13 cellular contexts compared by ENCODE assay signal in genomic region chr3:53235545-53235944, GRCh38. TPM values are rescaled to one million over a fixed set of nuclear protein-coding genes. Genes with fewer than 3 reads are reported as not detected.
A peak's percentile ranks its signal among the peaks of the same experiment; 100 is the strongest.
DNase-seq lines count a peak whose midpoint lies in the region; ATAC-seq, FAIRE-seq and TF ChIP-seq lines count a peak whose summit lies in the region.
"Had no signal": no experiment of that assay in that cellular context is flagged by ENCODE, and none has a peak within 500 bp of the region (broad histone marks: within the 10 kb centered on the region; RNA-seq: fewer than 3 reads in every experiment).

No MANE protein-coding gene starts in this region.

- FAIRE-seq in frontal cortex (lab: Jason Lieb, UNC), result no peak

- DNase-seq in SK-N-SH (no peak), endodermal cell (no peak), sigmoid colon (no peak), DMS53 treated with DMSO at 0.1 percent for 48 hours (lab: John Stamatoyannopoulos, UW; ENCODE audit: unreplicated experiment) (no peak), retina (no peak), frontal cortex (ENCODE audit: low spot score in 2 of 2) (no peak)
- DNase-seq: activated CD8-positive, alpha-beta memory T cell treated with anti-CD3 and anti-CD28 coated beads, Interleukin-2, amount 50 U/mL, for 48 hours; central memory CD4-positive, alpha-beta T cell; DND-41; NCI-H1436 treated with DMSO at 0.1 percent for 48 hours; NCI-H774 had no signal

- H3K4me2 ChIP-seq in SK-N-SH, result no peak overlapping the region
- no peak overlapping the region for H3K4me2 ChIP-seq in KMS-11

- H3K4me3 Mint-ChIP-seq in endodermal cell, result no peak overlapping the region

- no peaks in the 10 kb centered on the region for H3K27me3 Mint-ChIP-seq in endodermal cell (ENCODE audit: insufficient read depth)

- no peaks in the 10 kb centered on the region for H4K20me1 ChIP-seq in SK-N-SH (ENCODE audit: insufficient read depth)
- H4K20me1 ChIP-seq in KMS-11 (ENCODE audit: insufficient read depth), result no peaks in the 10 kb centered on the region

- TF ChIP-seq CTCF in SK-N-SH (IDR thresholded peaks at IDR 0.05), result no peak
- no peak for TF ChIP-seq CTCF in KMS-11 (conservative IDR thresholded peaks at IDR 0.05; ENCODE audit: low read depth, low read length)
- TF ChIP-seq CTCF in endodermal cell (conservative IDR thresholded peaks at IDR 0.05), result no peak
- TF ChIP-seq CTCF in sigmoid colon (IDR thresholded peaks at IDR 0.05), result no peak

- CTCF ChIA-PET in SK-N-SH (lab: Yijun Ruan, JAX), result interaction anchor here (1.2 to 1.3 kb wide), 2 partner anchors 9 to 16 kb away, joined by 3 read pairs; no protein-coding TSS in a partner anchor

- H3K9ac ChIP-seq in SK-N-SH (peak overlapping the region; percentile 24; the same call in 1 of the 2 replicates), KMS-11 (no peak overlapping the region), endodermal cell (ENCODE audit: extremely low read depth, low read length, poor library complexity, severe bottlenecking) (no peak overlapping the region)

- no peaks in the 10 kb centered on the region for H3K9me3 ChIP-seq in SK-N-SH
- no peaks in the 10 kb centered on the region for H3K9me3 ChIP-seq in endodermal cell (ENCODE audit: control insufficient read depth, low read length)
- no peaks in the 10 kb centered on the region for H3K9me3 ChIP-seq in sigmoid colon

- H3K4me1 Mint-ChIP-seq in endodermal cell, result peaks cover 2% of the 10 kb centered on the region

- no peak overlapping the region for H2AFZ ChIP-seq in SK-N-SH (ENCODE audit: low read depth)
- no peak overlapping the region for H2AFZ ChIP-seq in KMS-11 (ENCODE audit: low read depth)

- POLR2A ChIA-PET in SK-N-SH (lab: Yijun Ruan, JAX), result no interaction called here

- H3F3A ChIP-seq in SK-N-SH (replicated peaks; ENCODE audit: insufficient read depth), result peaks cover 39% of the 10 kb centered on the region

- H3K79me2 ChIP-seq in SK-N-SH (ENCODE audit: insufficient read depth) (peaks cover 48% of the 10 kb centered on the region), KMS-11 (ENCODE audit: insufficient read depth, low read depth) (no peaks in the 10 kb centered on the region)

- no peaks in the 10 kb centered on the region for H3K27me3 ChIP-seq in SK-N-SH (ENCODE audit: insufficient read depth)
- H3K27me3 ChIP-seq in KMS-11 (ENCODE audit: insufficient read depth, low read depth), result no peaks in the 10 kb centered on the region
- H3K27me3 ChIP-seq in endodermal cell (ENCODE audit: control insufficient read depth, insufficient read depth, low read length, poor library complexity, severe bottlenecking), result no peaks in the 10 kb centered on the region
- no peaks in the 10 kb centered on the region for H3K27me3 ChIP-seq in sigmoid colon

- H3K9me2 ChIP-seq in SK-N-SH, result no peaks in the 10 kb centered on the region

- intact Hi-C loops in sigmoid colon (cut with DNase I), result no loop called here

- peaks cover 80% of the 10 kb centered on the region for H3K36me3 Mint-ChIP-seq in endodermal cell (ENCODE audit: low read depth)

- TF ChIP-seq EP300 in SK-N-SH (IDR thresholded peaks at IDR 0.05; ENCODE audit: borderline replicate concordance in 1 of 2, low read depth in 1 of 2, low read length in 1 of 2), result no peak
- no peak for TF ChIP-seq EP300 in sigmoid colon (IDR thresholded peaks at IDR 0.05)

- no peaks in the 10 kb centered on the region for H3K9me3 Mint-ChIP-seq in endodermal cell

- TF ChIP-seq POLR2A in sigmoid colon (IDR thresholded peaks at IDR 0.05), result no peak

- TF ChIP-seq RAD21 in SK-N-SH (IDR thresholded peaks at IDR 0.05; ENCODE audit: low read length), result no peak

- ATAC-seq in SK-N-SH treated with all-trans-retinoic acid at 6 μM for 48 hours, result no peak

- H3K27ac ChIP-seq in SK-N-SH (ENCODE audit: low read depth in 2 of 2, low read length in 1 of 2), result peak overlapping the region; percentile 80 to 97
- H3K27ac ChIP-seq in KMS-11, result peak overlapping the region; percentile 55; the same call in 1 of the 2 replicates
- peak overlapping the region; percentile 70 for H3K27ac ChIP-seq in endodermal cell (ENCODE audit: low read depth, low read length)
- peak overlapping the region; percentile 67 to 77 (median 72) for H3K27ac ChIP-seq in sigmoid colon

- 79% methylated on average over 5 of the region's 6 CpGs for WGBS in SK-N-SH (ENCODE audit: low lambda C conversion rate)
- 93 to 100% methylated on average over 2 to 6 of the region's 6 CpGs for WGBS in endodermal cell (ENCODE audit: insufficient coverage in 1 of 2, insufficient read length in 1 of 2), 2 experiments
- 79 to 88% methylated on average over 6 of the region's 6 CpGs for WGBS in sigmoid colon, 2 donors

- H3K27ac Mint-ChIP-seq in endodermal cell, result peak overlapping the region; percentile 64

- peaks cover 49 to 75% of the 10 kb centered on the region in 2 experiments for H3K36me3 ChIP-seq in SK-N-SH (replicated peaks in 1 of 2; ENCODE audit: control insufficient read depth in 1 of 2, insufficient read depth in 2 of 2, low read length in 1 of 2)
- no peaks in the 10 kb centered on the region for H3K36me3 ChIP-seq in KMS-11 (ENCODE audit: insufficient read depth)
- H3K36me3 ChIP-seq in endodermal cell (ENCODE audit: control insufficient read depth, insufficient read depth, low read length), result peaks cover 72% of the 10 kb centered on the region
- peaks cover 72 to 100% (median 74%) of the 10 kb centered on the region in 4 donors for H3K36me3 ChIP-seq in sigmoid colon

- H3K4me3 ChIP-seq in SK-N-SH (ENCODE audit: low read depth in 2 of 2, low read length in 1 of 2) (no peak overlapping the region), KMS-11 (IDR thresholded peaks at IDR 0.05; ENCODE audit: insufficient read depth, low read depth, low read length) (no peak overlapping the region), endodermal cell (ENCODE audit: low read length) (no peak overlapping the region), sigmoid colon (no peak overlapping the region)

- H3K4me1 ChIP-seq in SK-N-SH (ENCODE audit: control insufficient read depth in 1 of 2, insufficient read depth in 2 of 2, low read depth in 1 of 2, low read length in 1 of 2) (peaks cover 20 to 31% of the 10 kb centered on the region in 2 experiments; a peak in 3 of 4 replicates), KMS-11 (ENCODE audit: low read depth, poor library complexity, severe bottlenecking) (peaks cover 17% of the 10 kb centered on the region), endodermal cell (ENCODE audit: control insufficient read depth, insufficient read depth, low read length) (no peaks in the 10 kb centered on the region), sigmoid colon (peaks cover 0 to 52% (median 40%) of the 10 kb centered on the region in 4 donors)

TF ChIP-seq in SK-N-SH, 30 proteins besides CTCF, POLR2A, EP300 and RAD21 (continues in another document):
- TF ChIP-seq FOXJ3 (CRISPR knock-in tag; IDR thresholded peaks at IDR 0.05), result no peak
- no peak for TF ChIP-seq MAX (IDR thresholded peaks at IDR 0.05; ENCODE audit: low read depth)
- TF ChIP-seq RFX5 (IDR thresholded peaks at IDR 0.05; ENCODE audit: low read length), result no peak
- no peak for TF ChIP-seq USF1 (IDR thresholded peaks at IDR 0.05; ENCODE audit: borderline replicate concordance, low read depth)
- no peak for TF ChIP-seq RXRA (IDR thresholded peaks at IDR 0.05; ENCODE audit: borderline replicate concordance, low read depth)
- TF ChIP-seq TAF1 (IDR thresholded peaks at IDR 0.05; ENCODE audit: borderline replicate concordance, low read depth, low read length), result no peak

TF ChIP-seq in SK-N-SH treated with all-trans-retinoic acid at 6 μM for 48 hours, 23 proteins besides CTCF, POLR2A, EP300 and RAD21:
- TF ChIP-seq ZNF565 (CRISPR knock-in tag; conservative IDR thresholded peaks at IDR 0.05; ENCODE audit: low read depth) (no peak), BACH2 (CRISPR knock-in tag; IDR thresholded peaks at IDR 0.05; ENCODE audit: borderline replicate concordance) (no peak), ZNF8 (CRISPR knock-in tag; IDR thresholded peaks at IDR 0.05) (no peak), OSR1 (CRISPR knock-in tag; IDR thresholded peaks at IDR 0.05) (no peak), ZFP30 (CRISPR knock-in tag; IDR thresholded peaks at IDR 0.05) (no peak), ZC3H10 (CRISPR knock-in tag; IDR thresholded peaks at IDR 0.05) (no peak), PATZ1 (CRISPR knock-in tag; IDR thresholded peaks at IDR 0.05; ENCODE audit: borderline replicate concordance) (no peak), GLIS3 (CRISPR knock-in tag; IDR thresholded peaks at IDR 0.05) (no peak)

RNA-seq across cellular contexts. Expression of gene TKT, which starts 20.3 kb away (rescaled TPM):
- polyA plus RNA-seq in SK-N-SH (2012; rRNA removed) (119 and 144 TPM in 2 replicates), sigmoid colon (100 to 1,000 TPM in 2 of 3 donors, 10 to 100 TPM in 1; 88.9 to 305 (median 102) TPM)
- polyA plus RNA-seq in SK-N-SH (2012; cell fraction: cytosol; rRNA removed), result 70.5 and 99.2 TPM in 2 replicates
- 178 and 225 TPM in 2 replicates for polyA plus RNA-seq in SK-N-SH (2012; cell fraction: nucleus; rRNA removed)
- total RNA-seq in endodermal cell (100 to 1,000 TPM; 373 to 472 TPM), sigmoid colon (100 to 1,000 TPM; 138 to 253 (median 185) TPM), frontal cortex (122 TPM)
- 576 TPM for polyA plus RNA-seq in endodermal cell (2013, experiment 1 of 2)
- 503 TPM for polyA plus RNA-seq in endodermal cell (2013, experiment 2 of 2)
